ENCODE assay signal across 14 cellular contexts in genomic region chr19:52635786-52636570, GRCh38. TPM values are rescaled to one million over a fixed set of nuclear protein-coding genes. Genes with fewer than 3 reads are reported as not detected.
DNase-seq lines count a peak whose midpoint lies in the region; ATAC-seq and TF ChIP-seq lines count a peak whose summit lies in the region.
"Had no signal": no experiment of that assay in that cellular context is flagged by ENCODE, and none has a peak within 500 bp of the region (broad histone marks: within the 10 kb centered on the region; RNA-seq: fewer than 3 reads in every experiment).

No MANE protein-coding gene starts in this region.

- no peak for TF ChIP-seq CTCF in type B pancreatic cell (conservative IDR thresholded peaks at IDR 0.05)

- peaks cover 19% of the 10 kb centered on the region for H3K4me1 Mint-ChIP-seq in activated naive CD4-positive, alpha-beta T cell treated with anti-CD3 and anti-CD28 coated beads, Interleukin-2, amount 10 ng/mL, durations not matched to agents 7 days and 5 days
- H3K4me1 Mint-ChIP-seq in activated T-helper 1 cell treated with anti-CD3 and anti-CD28 coated beads, Interleukin-12 subunit alpha, Interleukin-12 subunit beta, Interleukin-2, Interleukin-4 antibody, amounts not matched to agents 30 ng/mL and 10 ng/mL and 1 ng/mL, durations not matched to agents 14 hours and 24 hours and 36 hours (ENCODE audit: low read depth), result peaks cover 26% of the 10 kb centered on the region
- H3K4me1 Mint-ChIP-seq in memory B cell (peaks cover 19% of the 10 kb centered on the region), type B pancreatic cell (ENCODE audit: unreplicated experiment) (peaks cover 22% of the 10 kb centered on the region)

- peak overlapping the region; percentile 89 for H3K4me3 Mint-ChIP-seq in activated naive CD4-positive, alpha-beta T cell treated with anti-CD3 and anti-CD28 coated beads, Interleukin-2, amount 10 ng/mL, durations not matched to agents 7 days and 5 days
- H3K4me3 Mint-ChIP-seq in activated T-helper 1 cell treated with anti-CD3 and anti-CD28 coated beads, Interleukin-12 subunit alpha, Interleukin-12 subunit beta, Interleukin-2, Interleukin-4 antibody, amounts not matched to agents 30 ng/mL and 10 ng/mL and 1 ng/mL, durations not matched to agents 14 hours and 24 hours and 36 hours, result peak overlapping the region; percentile 93
- H3K4me3 Mint-ChIP-seq in memory B cell (peak overlapping the region; percentile 93), type B pancreatic cell (peak overlapping the region; percentile 98)

- peaks cover 24% of the 10 kb centered on the region for H3K9me3 Mint-ChIP-seq in activated naive CD4-positive, alpha-beta T cell treated with anti-CD3 and anti-CD28 coated beads, Interleukin-2, amount 10 ng/mL, durations not matched to agents 7 days and 5 days
- peaks cover 36% of the 10 kb centered on the region for H3K9me3 Mint-ChIP-seq in activated T-helper 1 cell treated with anti-CD3 and anti-CD28 coated beads, Interleukin-12 subunit alpha, Interleukin-12 subunit beta, Interleukin-2, Interleukin-4 antibody, amounts not matched to agents 30 ng/mL and 10 ng/mL and 1 ng/mL, durations not matched to agents 14 hours and 24 hours and 36 hours
- H3K9me3 Mint-ChIP-seq in memory B cell (peaks cover 10% of the 10 kb centered on the region), type B pancreatic cell (no peaks in the 10 kb centered on the region)

- H3K27ac Mint-ChIP-seq in activated naive CD4-positive, alpha-beta T cell treated with anti-CD3 and anti-CD28 coated beads, Interleukin-2, amount 10 ng/mL, durations not matched to agents 7 days and 5 days, result no peak overlapping the region
- no peak overlapping the region for H3K27ac Mint-ChIP-seq in activated T-helper 1 cell treated with anti-CD3 and anti-CD28 coated beads, Interleukin-12 subunit alpha, Interleukin-12 subunit beta, Interleukin-2, Interleukin-4 antibody, amounts not matched to agents 30 ng/mL and 10 ng/mL and 1 ng/mL, durations not matched to agents 14 hours and 24 hours and 36 hours
- H3K27ac Mint-ChIP-seq in memory B cell (no peak overlapping the region), type B pancreatic cell (peak overlapping the region; percentile 100)

- H3K27me3 Mint-ChIP-seq in activated naive CD4-positive, alpha-beta T cell treated with anti-CD3 and anti-CD28 coated beads, Interleukin-2, amount 10 ng/mL, durations not matched to agents 7 days and 5 days, result no peaks in the 10 kb centered on the region
- no peaks in the 10 kb centered on the region for H3K27me3 Mint-ChIP-seq in activated T-helper 1 cell treated with anti-CD3 and anti-CD28 coated beads, Interleukin-12 subunit alpha, Interleukin-12 subunit beta, Interleukin-2, Interleukin-4 antibody, amounts not matched to agents 30 ng/mL and 10 ng/mL and 1 ng/mL, durations not matched to agents 14 hours and 24 hours and 36 hours (ENCODE audit: insufficient read depth)
- no peaks in the 10 kb centered on the region for H3K27me3 Mint-ChIP-seq in memory B cell
- H3K27me3 Mint-ChIP-seq in type B pancreatic cell, result no peaks in the 10 kb centered on the region

- no peak for DNase-seq in activated naive CD4-positive, alpha-beta T cell treated with anti-CD3 and anti-CD28 coated beads, Interleukin-2, amount 10 ng/mL, durations not matched to agents 7 days and 5 days
- DNase-seq in activated naive CD4-positive, alpha-beta T cell treated with anti-CD3 and anti-CD28 coated beads, Interleukin-2, amount 50 U/mL, for 16 hours, result no peak
- DNase-seq in activated T-helper 1 cell treated with anti-CD3 and anti-CD28 coated beads, Interleukin-12 subunit alpha, Interleukin-12 subunit beta, Interleukin-2, Interleukin-4 antibody, amounts not matched to agents 30 ng/mL and 10 ng/mL and 1 ng/mL, durations not matched to agents 14 hours and 24 hours and 36 hours (ENCODE audit: low spot score), result no peak
- DNase-seq in memory B cell (ENCODE audit: low spot score in 2 of 2) (no peak), type B pancreatic cell (ENCODE audit: extremely low spot score, unreplicated experiment) (no peak), H7 (no peak), germinal center (ENCODE audit: low spot score) (no peak)
- no peak for DNase-seq in stimulated activated CD4-positive, alpha-beta T cell treated with anti-CD3 and anti-CD28 coated beads, Interleukin-2, amount 100 ng/mL, for 24 hours
- DNase-seq: glutamatergic neuron, NCI-H1436 treated with DMSO at 0.1 percent for 48 hours, NCI-H2227 treated with DMSO at 0.1 percent for 48 hours, stomach had no signal

- intact Hi-C loops in activated T-helper 1 cell treated with anti-CD3 and anti-CD28 coated beads, Interleukin-12 subunit alpha, Interleukin-12 subunit beta, Interleukin-2, Interleukin-4 antibody, amounts not matched to agents 30 ng/mL and 10 ng/mL and 1 ng/mL, durations not matched to agents 14 hours and 24 hours and 36 hours (cut with micrococcal nuclease), result no loop called here

- H3K4me3 ChIP-seq in H7 (ENCODE audit: insufficient read depth, low read depth, low read length), result no peak overlapping the region
- H3K4me3 ChIP-seq: lung, right atrium auricular region, stomach had no signal

- no peak for ATAC-seq in memory B cell (ENCODE audit: low read depth)

- peaks cover 53% of the 10 kb centered on the region for H3K36me3 Mint-ChIP-seq in activated naive CD4-positive, alpha-beta T cell treated with anti-CD3 and anti-CD28 coated beads, Interleukin-2, amount 10 ng/mL, durations not matched to agents 7 days and 5 days
- peaks cover 43% of the 10 kb centered on the region for H3K36me3 Mint-ChIP-seq in activated T-helper 1 cell treated with anti-CD3 and anti-CD28 coated beads, Interleukin-12 subunit alpha, Interleukin-12 subunit beta, Interleukin-2, Interleukin-4 antibody, amounts not matched to agents 30 ng/mL and 10 ng/mL and 1 ng/mL, durations not matched to agents 14 hours and 24 hours and 36 hours (ENCODE audit: low read depth)
- peaks cover 23% of the 10 kb centered on the region for H3K36me3 Mint-ChIP-seq in memory B cell
- H3K36me3 Mint-ChIP-seq in type B pancreatic cell, result peaks cover 15% of the 10 kb centered on the region

- H3K27me3 ChIP-seq in H7 (ENCODE audit: control insufficient read depth, insufficient read depth, low read length), result no peaks in the 10 kb centered on the region
- H3K27me3 ChIP-seq: right atrium auricular region, stomach had no signal

- H3K36me3 ChIP-seq in H7 (replicated peaks; ENCODE audit: control insufficient read depth, insufficient read depth, low read length), result no peaks in the 10 kb centered on the region
- H3K36me3 ChIP-seq: right atrium auricular region had no signal

- CTCF ChIA-PET in activated naive CD4-positive, alpha-beta T cell treated with anti-CD3 and anti-CD28 coated beads, Interleukin-2, amount 10 ng/mL, durations not matched to agents 7 days and 5 days (lab: Charles Lee), result no interaction called here

RNA-seq across cellular contexts. Expression of gene ZNF83, which starts 2.2 kb away (rescaled TPM):
- total RNA-seq in activated T-helper 1 cell treated with anti-CD3 and anti-CD28 coated beads, Interleukin-12 subunit alpha, Interleukin-12 subunit beta, Interleukin-2, Interleukin-4 antibody, amounts not matched to agents 30 ng/mL and 10 ng/mL and 1 ng/mL, durations not matched to agents 14 hours and 24 hours and 36 hours, result 23.5 and 25.8 TPM in 2 replicates
- 76.2 and 81.0 TPM in 2 replicates for total RNA-seq in type B pancreatic cell (ENCODE audit: low replicate concordance)
- 16.5 and 35.1 TPM in 2 replicates for total RNA-seq in H7 (2014; rRNA removed; shearing (Covaris generic))
